ENCODE assay signal across 17 cellular contexts in the genomic region with DNA sequence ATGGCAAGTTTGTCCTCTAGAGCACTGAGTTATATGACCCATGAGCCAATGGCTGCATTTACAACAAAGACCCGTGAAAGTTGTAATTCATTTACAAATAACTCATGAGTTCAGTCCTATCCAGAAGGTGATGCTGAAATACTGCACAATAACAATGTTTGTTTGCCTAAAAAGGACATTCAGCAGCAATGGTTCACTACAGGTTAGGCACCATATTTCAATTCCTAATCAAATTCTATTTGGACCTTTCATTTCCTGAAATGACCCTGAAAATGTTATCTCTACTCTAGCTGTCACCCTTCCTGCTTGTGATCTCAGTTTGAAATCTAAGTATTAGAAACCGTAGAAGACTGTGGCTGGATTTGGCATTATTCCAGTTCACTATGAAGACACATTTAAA.
DNase-seq lines count a peak whose midpoint lies in the region; ATAC-seq and TF ChIP-seq lines count a peak whose summit lies in the region.
"Had no signal": no experiment of that assay in that cellular context is flagged by ENCODE, and none has a peak within 500 bp of the region (broad histone marks: within the 10 kb centered on the region; RNA-seq: fewer than 3 reads in every experiment).

No MANE protein-coding gene starts in this region.

- H3K4me1 Mint-ChIP-seq in natural killer cell treated with Interleukin-12 subunit alpha and Interleukin-12 subunit beta and Interleukin-15 and Interleukin-18, amount 100 ng/mL, for 72 hours (ENCODE audit: low read depth in 2 of 2): peaks cover 42 to 49% of the 10 kb centered on the region in 2 donors
- H3K4me1 Mint-ChIP-seq in natural killer cell: peaks cover 0 to 4% of the 10 kb centered on the region in 2 donors
- peaks cover 36% of the 10 kb centered on the region for H3K4me1 Mint-ChIP-seq in activated naive CD8-positive, alpha-beta T cell treated with anti-CD3 and anti-CD28 coated beads, Interleukin-2, amount 10 ng/mL, durations not matched to agents 7 days and 5 days
- peaks cover 18 to 45% of the 10 kb centered on the region in 2 donors for H3K4me1 Mint-ChIP-seq in stimulated activated naive B cell treated with anti-CD40 and anti-IgM and Interleukin-4, amounts not matched to agents 10 μg/mL and 1 μg/mL and 100 μg/mL, for 72 hours
- H3K4me1 Mint-ChIP-seq: neural crest cell had no signal

- no peaks in the 10 kb centered on the region for H3K27me3 ChIP-seq in smooth muscle cell (ENCODE audit: low read depth)
- H3K27me3 ChIP-seq: body of pancreas, sigmoid colon had no signal

- H3K9ac ChIP-seq in smooth muscle cell (ENCODE audit: low read depth): no peak overlapping the region

- H3K4me2 ChIP-seq in smooth muscle cell: no peak overlapping the region

- H3K9me3 Mint-ChIP-seq in natural killer cell treated with Interleukin-12 subunit alpha and Interleukin-12 subunit beta and Interleukin-15 and Interleukin-18, amount 100 ng/mL, for 72 hours: no peaks in the 10 kb centered on the region
- H3K9me3 Mint-ChIP-seq in natural killer cell: no peaks in the 10 kb centered on the region
- peaks cover 6% of the 10 kb centered on the region for H3K9me3 Mint-ChIP-seq in activated naive CD8-positive, alpha-beta T cell treated with anti-CD3 and anti-CD28 coated beads, Interleukin-2, amount 10 ng/mL, durations not matched to agents 7 days and 5 days
- peaks cover 0 to 2% of the 10 kb centered on the region in 2 donors for H3K9me3 Mint-ChIP-seq in stimulated activated naive B cell treated with anti-CD40 and anti-IgM and Interleukin-4, amounts not matched to agents 10 μg/mL and 1 μg/mL and 100 μg/mL, for 72 hours
- H3K9me3 Mint-ChIP-seq: CD4-positive, alpha-beta T cell; effector memory CD8-positive, alpha-beta T cell; neural crest cell had no signal

- H3K9me3 ChIP-seq in smooth muscle cell (replicated peaks; ENCODE audit: low read depth): no peaks in the 10 kb centered on the region
- H3K9me3 ChIP-seq: body of pancreas, mucosa of descending colon, sigmoid colon had no signal

- intact Hi-C loops in natural killer cell (cut with micrococcal nuclease): loop anchor here (5.0 to 10.0 kb wide), 2 partner anchors 482 to 855 kb away; no protein-coding TSS in a partner anchor

- no peak for DNase-seq in natural killer cell treated with Interleukin-12 subunit alpha and Interleukin-12 subunit beta and Interleukin-15 and Interleukin-18, amount 100 ng/mL, for 72 hours (ENCODE audit: low spot score)
- no peak for DNase-seq in natural killer cell
- peak; percentile 6 for DNase-seq in SK-N-DZ (ENCODE audit: low spot score)
- no peak for DNase-seq in activated naive CD8-positive, alpha-beta T cell treated with anti-CD3 and anti-CD28 coated beads, Interleukin-2, amount 10 ng/mL, durations not matched to agents 7 days and 5 days
- no peak for DNase-seq in stimulated activated naive B cell treated with anti-CD40 and anti-IgM and Interleukin-4, amounts not matched to agents 10 μg/mL and 1 μg/mL and 100 μg/mL, for 72 hours
- DNase-seq in smooth muscle cell (lab: John Stamatoyannopoulos, UW; ENCODE audit: unreplicated experiment): no peak
- DNase-seq in EL: no peak
- DNase-seq: NCI-H1048, posterior cingulate gyrus, sigmoid colon had no signal

- peak overlapping the region; percentile 78 to 91 for H3K27ac Mint-ChIP-seq in natural killer cell treated with Interleukin-12 subunit alpha and Interleukin-12 subunit beta and Interleukin-15 and Interleukin-18, amount 100 ng/mL, for 72 hours
- H3K27ac Mint-ChIP-seq in natural killer cell: no peak overlapping the region
- H3K27ac Mint-ChIP-seq in activated naive CD8-positive, alpha-beta T cell treated with anti-CD3 and anti-CD28 coated beads, Interleukin-2, amount 10 ng/mL, durations not matched to agents 7 days and 5 days: peak overlapping the region; percentile 84
- peak overlapping the region; percentile 85 for H3K27ac Mint-ChIP-seq in stimulated activated naive B cell treated with anti-CD40 and anti-IgM and Interleukin-4, amounts not matched to agents 10 μg/mL and 1 μg/mL and 100 μg/mL, for 72 hours
- H3K27ac Mint-ChIP-seq: CD4-positive, alpha-beta T cell; effector memory CD8-positive, alpha-beta T cell had no signal

- POLR2A ChIA-PET in activated naive CD8-positive, alpha-beta T cell treated with anti-CD3 and anti-CD28 coated beads, Interleukin-2, amount 10 ng/mL, durations not matched to agents 7 days and 5 days (lab: Charles Lee): interaction anchor here (0.7 to 2.1 kb wide), 4 partner anchors 61 to 214 kb away, joined by 3 to 5 read pairs (median 4); no protein-coding TSS in a partner anchor

- no peaks in the 10 kb centered on the region for H4K20me1 ChIP-seq in smooth muscle cell (ENCODE audit: low read depth)

- H3K36me3 Mint-ChIP-seq in natural killer cell treated with Interleukin-12 subunit alpha and Interleukin-12 subunit beta and Interleukin-15 and Interleukin-18, amount 100 ng/mL, for 72 hours: no peaks in the 10 kb centered on the region
- H3K36me3 Mint-ChIP-seq in natural killer cell: no peaks in the 10 kb centered on the region
- H3K36me3 Mint-ChIP-seq in activated naive CD8-positive, alpha-beta T cell treated with anti-CD3 and anti-CD28 coated beads, Interleukin-2, amount 10 ng/mL, durations not matched to agents 7 days and 5 days: peaks cover 40% of the 10 kb centered on the region
- peaks cover 4 to 10% of the 10 kb centered on the region in 2 donors for H3K36me3 Mint-ChIP-seq in stimulated activated naive B cell treated with anti-CD40 and anti-IgM and Interleukin-4, amounts not matched to agents 10 μg/mL and 1 μg/mL and 100 μg/mL, for 72 hours

- H3K27ac ChIP-seq in smooth muscle cell (ENCODE audit: low read depth): no peak overlapping the region
- H3K27ac ChIP-seq: body of pancreas, sigmoid colon had no signal

- no peaks in the 10 kb centered on the region for H3K36me3 ChIP-seq in smooth muscle cell (ENCODE audit: low read depth)
- H3K36me3 ChIP-seq: sigmoid colon had no signal

- ATAC-seq in natural killer cell treated with Interleukin-12 subunit alpha and Interleukin-12 subunit beta and Interleukin-15 and Interleukin-18, amount 100 ng/mL, for 72 hours: peak in 1 of 2 donors; percentile 28
- ATAC-seq in natural killer cell (no peak), HG02981 (IDR thresholded peaks at IDR 0.05; ENCODE audit: unreplicated experiment) (no peak)
- no peak for ATAC-seq in activated naive CD8-positive, alpha-beta T cell treated with anti-CD3 and anti-CD28 coated beads, Interleukin-2, amount 10 ng/mL, durations not matched to agents 7 days and 5 days (ENCODE audit: low read depth)
- ATAC-seq in stimulated activated naive B cell treated with anti-CD40 and anti-IgM and Interleukin-4, amounts not matched to agents 10 μg/mL and 1 μg/mL and 100 μg/mL, for 72 hours (replicated peaks): no peak

- no peak overlapping the region for H2AFZ ChIP-seq in smooth muscle cell (ENCODE audit: low read depth)

- H3K4me1 ChIP-seq in smooth muscle cell (ENCODE audit: low read depth): no peaks in the 10 kb centered on the region
- H3K4me1 ChIP-seq: sigmoid colon had no signal

- H3K4me3 Mint-ChIP-seq in natural killer cell treated with Interleukin-12 subunit alpha and Interleukin-12 subunit beta and Interleukin-15 and Interleukin-18, amount 100 ng/mL, for 72 hours: peak overlapping the region; percentile 76
- H3K4me3 Mint-ChIP-seq in natural killer cell: no peak overlapping the region
- H3K4me3 Mint-ChIP-seq in activated naive CD8-positive, alpha-beta T cell treated with anti-CD3 and anti-CD28 coated beads, Interleukin-2, amount 10 ng/mL, durations not matched to agents 7 days and 5 days: no peak overlapping the region
- no peak overlapping the region for H3K4me3 Mint-ChIP-seq in stimulated activated naive B cell treated with anti-CD40 and anti-IgM and Interleukin-4, amounts not matched to agents 10 μg/mL and 1 μg/mL and 100 μg/mL, for 72 hours
- H3K4me3 Mint-ChIP-seq: activated CD4-positive, alpha-beta T cell treated with anti-CD3 and anti-CD28 coated beads for 36 hours; CD4-positive, alpha-beta T cell; effector memory CD8-positive, alpha-beta T cell; neural crest cell had no signal

- H3K4me3 ChIP-seq in smooth muscle cell: no peak overlapping the region
- H3K4me3 ChIP-seq: body of pancreas, mucosa of descending colon, sigmoid colon had no signal

- TF ChIP-seq CTCF in natural killer cell (IDR thresholded peaks at IDR 0.05) (no peak), smooth muscle cell (IDR thresholded peaks at IDR 0.05; ENCODE audit: borderline replicate concordance, insufficient read depth, poor library complexity, severe bottlenecking) (no peak)

- H3K79me2 ChIP-seq in smooth muscle cell (ENCODE audit: low read depth): no peaks in the 10 kb centered on the region

- 82% methylated on average over 2 of the region's 2 CpGs for WGBS in smooth muscle cell (ENCODE audit: low lambda C conversion rate)

- no peaks in the 10 kb centered on the region for H3F3A ChIP-seq in smooth muscle cell (ENCODE audit: low read depth)

- H3K27me3 Mint-ChIP-seq in natural killer cell treated with Interleukin-12 subunit alpha and Interleukin-12 subunit beta and Interleukin-15 and Interleukin-18, amount 100 ng/mL, for 72 hours: no peaks in the 10 kb centered on the region
- H3K27me3 Mint-ChIP-seq in natural killer cell (ENCODE audit: low read depth in 2 of 2): no peaks in the 10 kb centered on the region
- no peaks in the 10 kb centered on the region for H3K27me3 Mint-ChIP-seq in activated naive CD8-positive, alpha-beta T cell treated with anti-CD3 and anti-CD28 coated beads, Interleukin-2, amount 10 ng/mL, durations not matched to agents 7 days and 5 days
- no peaks in the 10 kb centered on the region for H3K27me3 Mint-ChIP-seq in stimulated activated naive B cell treated with anti-CD40 and anti-IgM and Interleukin-4, amounts not matched to agents 10 μg/mL and 1 μg/mL and 100 μg/mL, for 72 hours
- H3K27me3 Mint-ChIP-seq: activated CD4-positive, alpha-beta T cell treated with anti-CD3 and anti-CD28 coated beads for 36 hours; CD4-positive, alpha-beta T cell had no signal

Comparison
In these comparisons a context has a peak if more than half of its experiments do, and no peak if none do; other contexts are left out.
1. H3K27ac Mint-ChIP-seq: peak in natural killer cell treated with Interleukin-12 subunit alpha and Interleukin-12 subunit beta and Interleukin-15 and Interleukin-18, amount 100 ng/mL, for 72 hours (2 of 2), activated naive CD8-positive, alpha-beta T cell treated with anti-CD3 and anti-CD28 coated beads, Interleukin-2, amount 10 ng/mL, durations not matched to agents 7 days and 5 days (single experiment) and stimulated activated naive B cell treated with anti-CD40 and anti-IgM and Interleukin-4, amounts not matched to agents 10 μg/mL and 1 μg/mL and 100 μg/mL, for 72 hours (single experiment); none in natural killer cell (0 of 2).